In genomic region chr3:72006631-72007556, GRCh38 we compare ENCODE assay signal across 1 cellular context.
TF ChIP-seq lines count a peak whose summit lies in the region.

No MANE protein-coding gene starts in this region.

TF ChIP-seq in K562, 482 proteins besides CTCF, POLR2A, EP300 and RAD21 (continued from another document and continues in another):
- TF ChIP-seq PBX2 (CRISPR knock-in tag; IDR thresholded peaks at IDR 0.05; ENCODE audit: low read depth) = no peak
- TF ChIP-seq PBX2 (tag; conservative IDR thresholded peaks at IDR 0.05; ENCODE audit: low read depth) = peak; percentile 50
- no peak for TF ChIP-seq MYNN (IDR thresholded peaks at IDR 0.05)
- no peak for TF ChIP-seq MYNN (CRISPR knock-in tag; IDR thresholded peaks at IDR 0.05)
- no peak for TF ChIP-seq SMARCA5 (IDR thresholded peaks at IDR 0.05)
- no peak for TF ChIP-seq ZBED1 (IDR thresholded peaks at IDR 0.05)
- no peak for TF ChIP-seq USF2 (CRISPR knock-in tag; IDR thresholded peaks at IDR 0.05)
- no peak for TF ChIP-seq PREB (CRISPR knock-in tag; IDR thresholded peaks at IDR 0.05)
- no peak for TF ChIP-seq NCOA4 (IDR thresholded peaks at IDR 0.05; ENCODE audit: partially characterized antibody)
- no peak for TF ChIP-seq FOXK1 (CRISPR knock-in tag; IDR thresholded peaks at IDR 0.05; ENCODE audit: borderline replicate concordance)
- no peak for TF ChIP-seq SAFB2 (IDR thresholded peaks at IDR 0.05; ENCODE audit: borderline replicate concordance, low read depth, low read length, severe bottlenecking)
- no peak for TF ChIP-seq ZNF609 (CRISPR knock-in tag; IDR thresholded peaks at IDR 0.05; ENCODE audit: borderline replicate concordance)
- no peak for TF ChIP-seq EWSR1 (IDR thresholded peaks at IDR 0.05; ENCODE audit: borderline replicate concordance, low read depth, partially characterized antibody)
- peak; percentile 59 to 78; a peak in 3 of 4 replicates for TF ChIP-seq RCOR1 (IDR thresholded peaks at IDR 0.05; ENCODE audit: borderline replicate concordance in 1 of 2, low read depth in 2 of 2, low read length in 2 of 2)
- TF ChIP-seq DMBX1 (CRISPR knock-in tag; IDR thresholded peaks at IDR 0.05; ENCODE audit: borderline replicate concordance) = no peak
- no peak for TF ChIP-seq ERF (CRISPR knock-in tag; IDR thresholded peaks at IDR 0.05)
- no peak for TF ChIP-seq ZNF124 (CRISPR knock-in tag; IDR thresholded peaks at IDR 0.05)
- no peak for TF ChIP-seq FOXJ3 (CRISPR knock-in tag; IDR thresholded peaks at IDR 0.05)
- TF ChIP-seq SFPQ (IDR thresholded peaks at IDR 0.05; ENCODE audit: low read depth, low read length) = no peak
- TF ChIP-seq ZNF445 (CRISPR knock-in tag; IDR thresholded peaks at IDR 0.05; ENCODE audit: low read depth) = no peak
- TF ChIP-seq TCF3 (CRISPR knock-in tag; IDR thresholded peaks at IDR 0.05) = peak; percentile 87
- no peak for TF ChIP-seq FOXK2 (conservative IDR thresholded peaks at IDR 0.05 in 1 of 2, IDR thresholded peaks at IDR 0.05 in 1 of 2; ENCODE audit: low read depth in 2 of 2)
- TF ChIP-seq CTBP1 (IDR thresholded peaks at IDR 0.05; ENCODE audit: borderline replicate concordance) = peak; percentile 68
- no peak for TF ChIP-seq ZNF3 (CRISPR knock-in tag; IDR thresholded peaks at IDR 0.05)
- TF ChIP-seq ZNF217 (CRISPR knock-in tag; IDR thresholded peaks at IDR 0.05) = no peak
- peak; percentile 85 for TF ChIP-seq JUN (IDR thresholded peaks at IDR 0.05; ENCODE audit: borderline replicate concordance, low read depth, low read length)
- TF ChIP-seq JUN (CRISPR knock-in tag; IDR thresholded peaks at IDR 0.05; ENCODE audit: borderline replicate concordance) = no peak
- no peak for TF ChIP-seq CXXC5 (CRISPR knock-in tag; IDR thresholded peaks at IDR 0.05)
- 0 out of 2 replicates have a peak, but pooled peaks have one; percentile 9 for TF ChIP-seq ZFX (CRISPR knock-in tag; IDR thresholded peaks at IDR 0.05)
- TF ChIP-seq CHAMP1 (IDR thresholded peaks at IDR 0.05) = no peak
- TF ChIP-seq PHF21A (IDR thresholded peaks at IDR 0.05; ENCODE audit: borderline replicate concordance, low read depth) = no peak
- no peak for TF ChIP-seq ZNF408 (CRISPR knock-in tag; IDR thresholded peaks at IDR 0.05; ENCODE audit: low read depth)
- no peak for TF ChIP-seq CTCFL (IDR thresholded peaks at IDR 0.05; ENCODE audit: borderline replicate concordance, insufficient read depth, low read depth, low read length, poor library complexity, severe bottlenecking)
- TF ChIP-seq ZNF518B (CRISPR knock-in tag; IDR thresholded peaks at IDR 0.05) = no peak
- no peak for TF ChIP-seq CAMTA2 (CRISPR knock-in tag; conservative IDR thresholded peaks at IDR 0.05)
- TF ChIP-seq NFIX (CRISPR knock-in tag; IDR thresholded peaks at IDR 0.05; ENCODE audit: low read depth) = no peak
- peak; percentile 76 for TF ChIP-seq FOSL1 (tag; conservative IDR thresholded peaks at IDR 0.05)
- TF ChIP-seq SREBF1 (IDR thresholded peaks at IDR 0.05; ENCODE audit: borderline replicate concordance, low read depth, low read length) = no peak
- no peak for TF ChIP-seq SNAPC5 (CRISPR knock-in tag; IDR thresholded peaks at IDR 0.05)
- TF ChIP-seq BRD9 (IDR thresholded peaks at IDR 0.05; ENCODE audit: low read depth, partially characterized antibody) = no peak
- TF ChIP-seq CHD4 (IDR thresholded peaks at IDR 0.05; ENCODE audit: insufficient read depth, insufficient replicate concordance, low read depth, low read length, poor library complexity, severe bottlenecking) = no peak
- TF ChIP-seq ATF4 (CRISPR knock-in tag; IDR thresholded peaks at IDR 0.05) = no peak
- no peak for TF ChIP-seq L3MBTL2 (IDR thresholded peaks at IDR 0.05)
